In the genomic region with DNA sequence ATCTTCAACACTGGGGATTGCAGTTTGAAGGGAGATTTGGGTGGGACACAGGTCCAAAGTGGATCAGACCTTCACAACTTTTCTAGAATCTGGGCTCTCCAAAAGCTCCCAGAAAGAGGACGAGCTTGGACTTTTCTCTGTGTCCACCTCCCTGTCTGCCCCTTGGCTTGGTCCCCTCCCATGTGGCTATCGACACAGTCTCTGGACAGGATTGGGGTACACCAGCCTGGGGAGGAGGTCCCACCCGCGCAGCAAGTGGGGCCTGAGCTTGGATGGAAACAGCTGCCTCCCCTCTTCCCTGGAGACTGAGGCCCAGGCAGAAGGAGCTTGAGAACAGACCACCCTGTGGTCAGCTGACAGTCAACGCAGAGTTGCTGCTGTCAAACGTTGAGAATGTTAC, we compare ENCODE assay signal across 33 cellular contexts.
"Had no signal": no experiment of that assay in that cellular context is flagged by ENCODE, and none has a peak within 500 bp of the region (broad histone marks: within the 10 kb centered on the region; RNA-seq: fewer than 3 reads in every experiment).

No MANE protein-coding gene starts in this region.

- H3K27me3 ChIP-seq: Peyer's patch had no signal

- H3K4me1 ChIP-seq: Peyer's patch had no signal

- H3K27ac ChIP-seq: Peyer's patch, WERI-Rb-1 had no signal

- H3K9me3 ChIP-seq: Peyer's patch had no signal

- H3K4me3 ChIP-seq: Peyer's patch had no signal

- H3K36me3 ChIP-seq: Peyer's patch, WERI-Rb-1 had no signal

- DNase-seq: activated CD4-positive, alpha-beta memory T cell treated with anti-CD3 and anti-CD28 coated beads, Interleukin-2, amount 10 ng/mL, durations not matched to agents 7 days and 5 days; activated CD4-positive, alpha-beta T cell treated with anti-CD3 and anti-CD28 coated beads for 1 hour; activated CD4-positive, alpha-beta T cell treated with anti-CD3 and anti-CD28 coated beads for 48 hours; activated CD4-positive, CD25-positive, alpha-beta regulatory T cell; activated CD8-positive, alpha-beta memory T cell treated with anti-CD3 and anti-CD28 coated beads for 24 hours; activated CD8-positive, alpha-beta memory T cell treated with anti-CD3 and anti-CD28 coated beads, Interleukin-2, amount 10 ng/mL, durations not matched to agents 7 days and 5 days; activated CD8-positive, alpha-beta memory T cell treated with anti-CD3 and anti-CD28 coated beads, Interleukin-2, amount 50 U/mL, for 48 hours; activated gamma-delta T cell; activated naive CD4-positive, alpha-beta T cell treated with Interleukin-2 at 50 U/mL for 16 hours; activated naive CD8-positive, alpha-beta T cell treated with anti-CD3 and anti-CD28 coated beads, Interleukin-2, amount 50 U/mL, for 24 hours; activated T-cell treated with anti-CD3 and anti-CD28 coated beads, Interleukin-2, amount 50 U/mL, for 48 hours; anterior cingulate cortex; central memory CD4-positive, alpha-beta T cell; Karpas-422; KBM-7; NCI-H1105; NCI-H1417 treated with DMSO at 0.1 percent for 48 hours; NCI-H187 treated with DMSO at 0.1 percent for 48 hours; NCI-H2081; NCI-H2171 treated with DMSO at 0.1 percent for 48 hours; NCI-H226; NCI-H446 treated with DMSO at 0.1 percent for 48 hours; NCI-H524 treated with DMSO at 0.1 percent for 48 hours; NK-92 treated with Interleukin-12 subunit alpha and Interleukin-12 subunit beta, amount 100 ng/mL, for 24 hours; PC-3; RPMI8226; SIG-M5; SW 1271; T-helper 1 cell; T-helper 2 cell; T1000; WERI-Rb-1 had no signal
